In the genomic region with DNA sequence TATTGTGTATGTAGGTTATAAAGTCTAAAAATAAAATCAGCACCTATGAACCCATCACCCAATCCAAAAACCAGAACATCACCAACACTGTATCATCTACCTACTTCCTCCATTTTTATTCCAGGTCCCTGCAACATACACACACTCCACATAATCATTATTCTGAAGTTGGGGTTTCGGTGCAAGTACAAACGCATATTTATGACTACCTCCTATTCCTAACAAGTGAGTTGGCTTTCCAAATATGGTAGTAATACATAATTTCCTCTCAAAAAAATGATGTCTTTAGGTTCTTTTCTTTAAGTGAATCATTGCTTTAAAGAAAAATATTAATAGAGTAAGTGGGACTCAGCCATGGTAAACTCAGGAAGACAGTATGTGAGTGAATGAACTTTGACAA, we compare ENCODE assay signal across 16 cellular contexts.
"Had no signal": no experiment of that assay in that cellular context is flagged by ENCODE, and none has a peak within 500 bp of the region (broad histone marks: within the 10 kb centered on the region; RNA-seq: fewer than 3 reads in every experiment).

No MANE protein-coding gene starts in this region.

- H3K4me3 Mint-ChIP-seq: activated naive CD8-positive, alpha-beta T cell treated with anti-CD3 and anti-CD28 coated beads for 36 hours had no signal

- H3K9me3 Mint-ChIP-seq: activated CD4-positive, alpha-beta memory T cell treated with anti-CD3 and anti-CD28 coated beads for 36 hours; activated naive CD8-positive, alpha-beta T cell treated with anti-CD3 and anti-CD28 coated beads for 36 hours; T-helper 2 cell treated with Interferon-gamma antibody and Interleukin-4, amounts not matched to agents 5 μg/mL and 100 μg/mL, for 36 hours had no signal

- H3K36me3 Mint-ChIP-seq: activated CD4-positive, alpha-beta memory T cell treated with anti-CD3 and anti-CD28 coated beads for 36 hours had no signal

- H3K27me3 ChIP-seq: hepatocyte, tibial nerve, uterus had no signal

- DNase-seq: activated CD4-positive, alpha-beta memory T cell treated with anti-CD3 and anti-CD28 coated beads for 36 hours; activated naive CD4-positive, alpha-beta T cell; activated naive CD8-positive, alpha-beta T cell treated with anti-CD3 and anti-CD28 coated beads for 36 hours; amygdala; cerebellar nuclear complex; cortex of kidney; left colon; lower lobe of right lung; midbrain; stimulated activated CD4-positive, alpha-beta T cell treated with anti-CD3 and anti-CD28 coated beads, Interleukin-2, amount 100 ng/mL, for 24 hours; stimulated activated naive CD4-positive, alpha-beta T cell treated with Interleukin-2 at 50 U/mL for 16 hours; uterus had no signal

- H3K36me3 ChIP-seq: lower lobe of right lung, tibial nerve, uterus had no signal

- H3K27ac Mint-ChIP-seq: activated CD4-positive, alpha-beta memory T cell treated with anti-CD3 and anti-CD28 coated beads for 36 hours; activated naive CD8-positive, alpha-beta T cell treated with anti-CD3 and anti-CD28 coated beads for 36 hours; T-helper 2 cell treated with Interferon-gamma antibody and Interleukin-4, amounts not matched to agents 5 μg/mL and 100 μg/mL, for 36 hours had no signal

- H2AFZ ChIP-seq: hepatocyte had no signal

- H3K27ac ChIP-seq: hepatocyte, lower lobe of right lung, SK-N-MC, tibial nerve, uterus had no signal

- H3K9me3 ChIP-seq: lower lobe of right lung, tibial nerve, uterus had no signal

- ATAC-seq: left colon, lower lobe of right lung had no signal

- H3K27me3 Mint-ChIP-seq: activated CD4-positive, alpha-beta memory T cell treated with anti-CD3 and anti-CD28 coated beads for 36 hours; activated naive CD8-positive, alpha-beta T cell treated with anti-CD3 and anti-CD28 coated beads for 36 hours had no signal

- H3K4me3 ChIP-seq: hepatocyte, lower lobe of right lung, SK-N-MC, tibial nerve, uterus had no signal
